ENCODE assay signal across 9 cellular contexts in the genomic region with DNA sequence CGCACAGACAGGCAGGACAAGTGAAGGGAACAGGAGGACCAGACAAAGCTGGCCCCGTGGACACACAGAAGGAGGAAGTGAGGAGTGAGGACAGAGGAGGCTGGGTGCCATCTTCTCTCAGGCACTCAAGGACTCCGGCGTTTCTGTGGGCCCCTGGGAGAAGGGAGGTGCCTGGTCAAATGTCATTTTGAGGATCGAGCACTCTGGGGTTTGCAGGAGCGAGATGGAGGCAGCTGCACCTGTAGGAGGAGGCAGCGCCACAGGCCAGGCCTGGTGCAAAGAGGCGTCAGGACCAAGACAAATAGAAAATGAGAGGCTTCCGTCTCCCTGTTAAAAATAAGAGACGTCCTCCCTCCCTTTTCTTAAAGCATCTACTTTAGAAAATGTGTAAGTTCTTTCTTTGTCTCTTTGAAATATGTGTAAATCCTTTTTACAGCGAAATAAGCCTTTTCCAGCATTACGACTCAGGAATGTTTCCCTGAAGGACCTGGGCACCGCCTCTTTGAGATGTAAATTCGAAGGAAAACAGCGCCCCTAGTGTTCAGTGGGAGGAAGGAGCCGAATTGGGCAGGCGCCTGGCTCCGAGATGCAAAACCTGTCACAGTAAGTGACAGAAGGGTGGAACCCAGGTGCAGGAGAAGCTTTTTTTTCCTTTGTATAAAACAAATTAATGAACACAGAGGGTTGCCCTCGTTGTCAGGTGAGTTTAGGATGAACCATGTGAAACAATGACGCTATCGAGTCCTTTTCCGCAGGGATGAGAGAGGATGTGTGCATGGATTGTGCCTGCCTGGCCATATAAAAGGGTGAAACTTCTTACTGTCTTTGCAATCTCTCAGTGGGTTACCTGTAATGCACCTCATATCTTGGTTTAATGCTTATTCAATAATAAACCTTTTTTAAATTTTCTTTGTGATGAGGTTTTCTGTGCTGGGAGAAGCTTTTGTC. TPM values are rescaled to one million over a fixed set of nuclear protein-coding genes. Genes with fewer than 3 reads are reported as not detected.
DNase-seq lines count a peak whose midpoint lies in the region; ATAC-seq and TF ChIP-seq lines count a peak whose summit lies in the region.
"Had no signal": no experiment of that assay in that cellular context is flagged by ENCODE, and none has a peak within 500 bp of the region (broad histone marks: within the 10 kb centered on the region; RNA-seq: fewer than 3 reads in every experiment).

No MANE protein-coding gene starts in this region.

- H3K4me2 ChIP-seq in osteoblast (ENCODE audit: insufficient read depth, low read length): no peak overlapping the region

- H3K36me3 ChIP-seq in heart left ventricle (no peaks in the 10 kb centered on the region), SK-N-MC (ENCODE audit: insufficient read depth, low read length) (no peaks in the 10 kb centered on the region), esophagus muscularis mucosa (no peaks in the 10 kb centered on the region), osteoblast (ENCODE audit: insufficient read depth, low read length) (no peaks in the 10 kb centered on the region)

- WGBS in heart left ventricle, 4 donors: 30 to 37% (median 33%) methylated on average over 22 of the region's 22 CpGs
- WGBS in esophagus muscularis mucosa: 42% methylated on average over 22 of the region's 22 CpGs

- TF ChIP-seq CTCF in heart left ventricle (IDR thresholded peaks at IDR 0.05) (peak; percentile 63 to 86 (median 79)), esophagus muscularis mucosa (IDR thresholded peaks at IDR 0.05) (peak; percentile 53 to 81 (median 74)), osteoblast (IDR thresholded peaks at IDR 0.05; ENCODE audit: extremely low read depth, low read depth, low read length) (peak; percentile 91)

- TF ChIP-seq POLR2A in heart left ventricle (IDR thresholded peaks at IDR 0.05) (no peak), esophagus muscularis mucosa (IDR thresholded peaks at IDR 0.05; ENCODE audit: low read depth) (no peak)

- no peak for TF ChIP-seq EP300 in esophagus muscularis mucosa (IDR thresholded peaks at IDR 0.05)

- H3K4me3 ChIP-seq in heart left ventricle: no peak overlapping the region
- H3K4me3 ChIP-seq in SK-N-MC: no peak overlapping the region
- H3K4me3 ChIP-seq in esophagus muscularis mucosa: no peak overlapping the region
- no peak overlapping the region for H3K4me3 ChIP-seq in osteoblast (ENCODE audit: insufficient read depth, low read length)

- no peak for DNase-seq in heart left ventricle
- no peak for DNase-seq in Right ventricle myocardium superior
- peak; percentile 40 for DNase-seq in HK-2 (ENCODE audit: unreplicated experiment)
- DNase-seq in SK-N-MC (ENCODE audit: low read depth, low spot score): peak; percentile 1
- DNase-seq in esophagus muscularis mucosa (ENCODE audit: extremely low spot score): no peak
- peak; percentile 92 for DNase-seq in osteoblast (ENCODE audit: insufficient read length, low spot score, missing footprints)

- no peaks in the 10 kb centered on the region for H3K4me1 ChIP-seq in heart left ventricle
- no peaks in the 10 kb centered on the region for H3K4me1 ChIP-seq in esophagus muscularis mucosa
- no peaks in the 10 kb centered on the region for H3K4me1 ChIP-seq in osteoblast (ENCODE audit: insufficient read depth, low read length)

- intact Hi-C loops in heart left ventricle (cut with DNase I): no loop called here
- intact Hi-C loops in Right ventricle myocardium superior (cut with DNase I): no loop called here
- intact Hi-C loops in esophagus muscularis mucosa (cut with DNase I): no loop called here

- H3K79me2 ChIP-seq in osteoblast (ENCODE audit: insufficient read depth, low read length): no peaks in the 10 kb centered on the region

- no peak overlapping the region for H2AFZ ChIP-seq in osteoblast (ENCODE audit: low read length)

- H3K27me3 ChIP-seq in heart left ventricle: peaks cover 0 to 47% (median 6%) of the 10 kb centered on the region in 9 donors
- H3K27me3 ChIP-seq in esophagus muscularis mucosa: peaks cover 0 to 52% (median 0%) of the 10 kb centered on the region in 4 donors
- no peaks in the 10 kb centered on the region for H3K27me3 ChIP-seq in osteoblast (ENCODE audit: insufficient read depth, low read length)

- H3K27ac ChIP-seq in heart left ventricle (no peak overlapping the region), SK-N-MC (no peak overlapping the region), esophagus muscularis mucosa (replicated peaks in 1 of 4) (no peak overlapping the region), osteoblast (ENCODE audit: low read depth, low read length) (no peak overlapping the region)

- H3K9ac ChIP-seq in SK-N-MC (ENCODE audit: insufficient read length): no peak overlapping the region

- ATAC-seq in heart left ventricle (no peak), Right ventricle myocardium superior (ENCODE audit: poor library complexity) (no peak), HG03442 (IDR thresholded peaks at IDR 0.05; ENCODE audit: unreplicated experiment) (no peak), GM21390 (IDR thresholded peaks at IDR 0.05; ENCODE audit: unreplicated experiment) (no peak)
- ATAC-seq: left colon had no signal

- H4K20me1 ChIP-seq in osteoblast (ENCODE audit: insufficient read depth, low read length): no peaks in the 10 kb centered on the region

- no peaks in the 10 kb centered on the region for H3K9me3 ChIP-seq in heart left ventricle
- H3K9me3 ChIP-seq in SK-N-MC (ENCODE audit: low read depth, low read length): no peaks in the 10 kb centered on the region
- H3K9me3 ChIP-seq in esophagus muscularis mucosa: no peaks in the 10 kb centered on the region
- no peaks in the 10 kb centered on the region for H3K9me3 ChIP-seq in osteoblast (ENCODE audit: low read depth, low read length)

RNA-seq across cellular contexts. Expression of a gene that starts 1.4 kb away (rescaled TPM):
- total RNA-seq in heart left ventricle: under 1 TPM in 2 of 9 donors, not detected in 7; 0.05 to 0.11 TPM
- polyA plus RNA-seq in heart left ventricle: not detected
- total RNA-seq in Right ventricle myocardium superior: not detected
- under 1 TPM; 0.11 to 0.42 (median 0.26) TPM for total RNA-seq in esophagus muscularis mucosa
- total RNA-seq in osteoblast: not detected in 2 replicates

Comparison
In these comparisons a context has a peak if more than half of its experiments do, and no peak if none do; other contexts are left out.
1. DNase-seq: peak in HK-2 (single experiment), SK-N-MC (single experiment) and osteoblast (single experiment); none in heart left ventricle (0 of 5), Right ventricle myocardium superior (single experiment) and esophagus muscularis mucosa (single experiment).
2. Peak in every context shown above with its lines, with median percentiles within 50 percentile points of each other: CTCF ChIP-seq.